27 cellular contexts compared by ENCODE assay signal in genomic region chr9:71032779-71033178, GRCh38.
"Had no signal": no experiment of that assay in that cellular context is flagged by ENCODE, and none has a peak within 500 bp of the region (broad histone marks: within the 10 kb centered on the region; RNA-seq: fewer than 3 reads in every experiment).

No MANE protein-coding gene starts in this region.

- ATAC-seq: Panc1, Right ventricle myocardium inferior, SK-N-SH treated with all-trans-retinoic acid at 6 μM for 48 hours, T-cell had no signal

- DNase-seq: Karpas-422, MM.1S, MV-4-11, NCI-H1092, NCI-H1105, NCI-H1417 treated with DMSO at 0.1 percent for 48 hours, NCI-H1436 treated with DMSO at 0.1 percent for 48 hours, NCI-H1694 treated with DMSO at 0.1 percent for 48 hours, NCI-H187 treated with DMSO at 0.1 percent for 48 hours, NCI-H2029, NCI-H2081, NCI-H2171 treated with DMSO at 0.1 percent for 48 hours, NCI-H2227 treated with DMSO at 0.1 percent for 48 hours, NCI-H345, NCI-H446, NCI-H510A treated with DMSO at 0.1 percent for 48 hours, NCI-H524 treated with DMSO at 0.1 percent for 48 hours, NCI-H526 treated with DMSO at 0.1 percent for 48 hours, NCI-H774, PC-9, SHP77, SIG-M5, SJCRH30, T-cell had no signal
